19 cellular contexts compared by ENCODE assay signal in the genomic region with DNA sequence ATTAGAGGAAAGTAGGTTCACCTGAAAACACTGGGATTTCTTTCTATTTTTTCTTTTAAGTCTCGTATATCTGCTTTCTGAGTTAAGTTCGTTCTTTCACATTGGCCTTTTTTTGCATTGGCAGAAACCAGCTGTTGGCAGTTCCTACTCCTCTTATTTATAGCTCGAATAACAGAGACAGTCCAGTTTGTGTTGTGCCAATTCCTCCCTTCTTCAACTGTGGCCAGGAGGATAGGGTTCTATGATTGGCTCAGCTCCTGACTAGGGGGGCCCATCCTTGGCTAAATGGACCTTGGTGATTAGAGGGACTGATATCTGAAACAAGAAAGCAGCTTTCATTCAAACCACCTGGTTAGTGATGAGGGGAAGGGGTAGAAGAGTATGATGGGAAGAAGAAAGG.
DNase-seq lines count a peak whose midpoint lies in the region; ATAC-seq and TF ChIP-seq lines count a peak whose summit lies in the region.
"Had no signal": no experiment of that assay in that cellular context is flagged by ENCODE, and none has a peak within 500 bp of the region (broad histone marks: within the 10 kb centered on the region; RNA-seq: fewer than 3 reads in every experiment).

No MANE protein-coding gene starts in this region.

- intact Hi-C loops in left ventricle myocardium superior (cut with micrococcal nuclease) (no loop called here), psoas muscle (cut with DNase I) (no loop called here)

- WGBS in psoas muscle, 3 donors: 12 to 16% (median 15%) methylated on average over 3 of the region's 3 CpGs

- TF ChIP-seq CTCF in coronary artery (IDR thresholded peaks at IDR 0.05) (no peak), psoas muscle (IDR thresholded peaks at IDR 0.05) (no peak)

- DNase-seq in NCI-H2081 treated with DMSO at 0.1 percent for 48 hours (lab: John Stamatoyannopoulos, UW) (peak; percentile 57), coronary artery (ENCODE audit: low spot score) (no peak), left ventricle myocardium superior (no peak), psoas muscle (no peak), dedifferentiated amniotic fluid mesenchymal stem cell (ENCODE audit: extremely low spot score) (no peak), substantia nigra (lab: John Stamatoyannopoulos, UW) (no peak), occipital lobe (lab: John Stamatoyannopoulos, UW) (no peak)
- DNase-seq in activated T-cell treated with anti-CD3 and anti-CD28 coated beads, Interleukin-2, amount 50 U/mL, for 48 hours: no peak
- DNase-seq: CD4-positive, alpha-beta memory T cell; DMS53; EL; MM.1S; NCI-H1092 treated with DMSO at 0.1 percent for 48 hours; NCI-H146; NCI-H510A treated with DMSO at 0.1 percent for 48 hours; PC-3; RPMI8226 had no signal

- H3K4me1 ChIP-seq in psoas muscle: peaks cover 9% of the 10 kb centered on the region

- H3K4me3 ChIP-seq in coronary artery (peak overlapping the region; percentile 55), psoas muscle (peak overlapping the region; percentile 23)
- H3K4me3 ChIP-seq: A549, BLaER1 had no signal

- ATAC-seq in left ventricle myocardium superior (peak; percentile 88), psoas muscle (no peak)
- ATAC-seq: A549, PC-3 had no signal

- H3K9me3 ChIP-seq in psoas muscle: no peaks in the 10 kb centered on the region
- H3K9me3 ChIP-seq: A549, BLaER1 had no signal

- H3K27me3 ChIP-seq in psoas muscle (ENCODE audit: insufficient read depth in 3 of 3, low read length in 2 of 3): no peaks in the 10 kb centered on the region
- H3K27me3 ChIP-seq: BLaER1 had no signal

- H3K27ac ChIP-seq in coronary artery: peak overlapping the region; percentile 39 to 79
- H3K27ac ChIP-seq in psoas muscle: no peak overlapping the region
- no peak overlapping the region for H3K27ac ChIP-seq in substantia nigra (ENCODE audit: low read depth, low read length, poor library complexity, severe bottlenecking)
- H3K27ac ChIP-seq: A549, BLaER1 had no signal

- H3K36me3 ChIP-seq in psoas muscle (ENCODE audit: insufficient read depth in 1 of 2, low read depth in 1 of 2): no peaks in the 10 kb centered on the region

Comparison
In these comparisons a context has a peak if more than half of its experiments do, and no peak if none do; other contexts are left out.
1. H3K27ac ChIP-seq: peak in coronary artery (2 of 2); none in psoas muscle (single experiment) and substantia nigra (single experiment).